ENCODE assay signal across 17 cellular contexts in genomic region chr9:129285382-129285781, GRCh38.
DNase-seq lines count a peak whose midpoint lies in the region; ATAC-seq, FAIRE-seq and TF ChIP-seq lines count a peak whose summit lies in the region.
"Had no signal": no experiment of that assay in that cellular context is flagged by ENCODE, and none has a peak within 500 bp of the region (broad histone marks: within the 10 kb centered on the region; RNA-seq: fewer than 3 reads in every experiment).

No MANE protein-coding gene starts in this region.

- H3K36me3 ChIP-seq in BLaER1 = no peaks in the 10 kb centered on the region
- H3K36me3 ChIP-seq in endodermal cell (ENCODE audit: control insufficient read depth, insufficient read depth, low read length) = no peaks in the 10 kb centered on the region
- H3K36me3 ChIP-seq in sigmoid colon = no peaks in the 10 kb centered on the region
- H3K36me3 ChIP-seq: HAP-1, SJCRH30 had no signal

- DNase-seq in activated CD8-positive, alpha-beta memory T cell treated with anti-CD3 and anti-CD28 coated beads, Interleukin-2, amount 10 ng/mL, durations not matched to agents 7 days and 5 days = peak; percentile 31
- no peak for DNase-seq in activated CD8-positive, alpha-beta memory T cell treated with anti-CD3 and anti-CD28 coated beads for 24 hours
- DNase-seq in endodermal cell (peak; percentile 56), sigmoid colon (peak; percentile 37), NOMO-1 treated with dmso at 0.1 percent for 144 hours (lab: John Stamatoyannopoulos, UW; ENCODE audit: unreplicated experiment) (no peak), RCC 7860 (ENCODE audit: low spot score) (no peak), NCI-H1694 treated with DMSO at 0.1 percent for 48 hours (lab: John Stamatoyannopoulos, UW) (no peak)
- DNase-seq: COR-L47, DMS153, Kasumi-1, NCI-H1930, NCI-H2171 treated with DMSO at 0.1 percent for 48 hours, RPMI8226, SJCRH30 had no signal

- peak overlapping the region; percentile 24 for H3K4me2 ChIP-seq in BLaER1

- H3K4me1 ChIP-seq in BLaER1 (peaks cover 68% of the 10 kb centered on the region), endodermal cell (ENCODE audit: control insufficient read depth, insufficient read depth, low read length) (peaks cover 3% of the 10 kb centered on the region), sigmoid colon (no peaks in the 10 kb centered on the region)
- H3K4me1 ChIP-seq: HAP-1, SJCRH30 had no signal

- 80 to 86% methylated on average over 6 to 7 of the region's 7 CpGs for whole genome bisulfite sequencing in endodermal cell (ENCODE audit: insufficient coverage in 1 of 2, insufficient read length in 1 of 2), 2 experiments
- WGBS in sigmoid colon, 2 donors = 93% methylated on average over 7 of the region's 7 CpGs

- TF ChIP-seq CTCF in endodermal cell (conservative IDR thresholded peaks at IDR 0.05) (no peak), sigmoid colon (IDR thresholded peaks at IDR 0.05) (no peak)

- TF ChIP-seq EP300 in sigmoid colon (IDR thresholded peaks at IDR 0.05) = no peak

- H3K4me1 Mint-ChIP-seq in activated CD8-positive, alpha-beta memory T cell treated with anti-CD3 and anti-CD28 coated beads, Interleukin-2, amount 10 ng/mL, durations not matched to agents 7 days and 5 days = no peaks in the 10 kb centered on the region
- H3K4me1 Mint-ChIP-seq in endodermal cell = peaks cover 15% of the 10 kb centered on the region

- H4K20me1 ChIP-seq in BLaER1 = no peaks in the 10 kb centered on the region

- H3K9ac ChIP-seq in BLaER1 (no peak overlapping the region), endodermal cell (ENCODE audit: extremely low read depth, low read length, poor library complexity, severe bottlenecking) (no peak overlapping the region)

- intact Hi-C loops in sigmoid colon (cut with DNase I) = no loop called here

- no peaks in the 10 kb centered on the region for H3K9me3 Mint-ChIP-seq in activated CD8-positive, alpha-beta memory T cell treated with anti-CD3 and anti-CD28 coated beads, Interleukin-2, amount 10 ng/mL, durations not matched to agents 7 days and 5 days (ENCODE audit: low read depth)
- H3K9me3 Mint-ChIP-seq in endodermal cell = no peaks in the 10 kb centered on the region

- no peak for ATAC-seq in activated CD8-positive, alpha-beta memory T cell treated with anti-CD3 and anti-CD28 coated beads, Interleukin-2, amount 10 ng/mL, durations not matched to agents 7 days and 5 days

- no peak overlapping the region for H3K27ac Mint-ChIP-seq in activated CD8-positive, alpha-beta memory T cell treated with anti-CD3 and anti-CD28 coated beads, Interleukin-2, amount 10 ng/mL, durations not matched to agents 7 days and 5 days
- no peak overlapping the region for H3K27ac Mint-ChIP-seq in endodermal cell

- H3K9me3 ChIP-seq in BLaER1 (no peaks in the 10 kb centered on the region), endodermal cell (ENCODE audit: control insufficient read depth, low read length) (no peaks in the 10 kb centered on the region), sigmoid colon (no peaks in the 10 kb centered on the region)
- H3K9me3 ChIP-seq: HAP-1, SJCRH30 had no signal

- no peak for FAIRE-seq in RCC 7860 (lab: Jason Lieb, UNC)

- no peak overlapping the region for H3K4me3 Mint-ChIP-seq in activated CD8-positive, alpha-beta memory T cell treated with anti-CD3 and anti-CD28 coated beads, Interleukin-2, amount 10 ng/mL, durations not matched to agents 7 days and 5 days
- no peak overlapping the region for H3K4me3 Mint-ChIP-seq in endodermal cell
- H3K4me3 Mint-ChIP-seq: CD14-positive monocyte had no signal

- H3K36me3 Mint-ChIP-seq in activated CD8-positive, alpha-beta memory T cell treated with anti-CD3 and anti-CD28 coated beads, Interleukin-2, amount 10 ng/mL, durations not matched to agents 7 days and 5 days = no peaks in the 10 kb centered on the region
- no peaks in the 10 kb centered on the region for H3K36me3 Mint-ChIP-seq in endodermal cell (ENCODE audit: low read depth)

- H3K27me3 Mint-ChIP-seq in activated CD8-positive, alpha-beta memory T cell treated with anti-CD3 and anti-CD28 coated beads, Interleukin-2, amount 10 ng/mL, durations not matched to agents 7 days and 5 days = peaks cover 2% of the 10 kb centered on the region
- H3K27me3 Mint-ChIP-seq in endodermal cell (ENCODE audit: insufficient read depth) = no peaks in the 10 kb centered on the region

- no peak for TF ChIP-seq POLR2A in sigmoid colon (IDR thresholded peaks at IDR 0.05)

- H3K4me3 ChIP-seq in BLaER1 = no peak overlapping the region
- H3K4me3 ChIP-seq in endodermal cell (ENCODE audit: low read length) = no peak overlapping the region
- no peak overlapping the region for H3K4me3 ChIP-seq in sigmoid colon
- H3K4me3 ChIP-seq: HAP-1, SJCRH30 had no signal

- CTCF ChIA-PET in activated CD8-positive, alpha-beta memory T cell treated with anti-CD3 and anti-CD28 coated beads, Interleukin-2, amount 10 ng/mL, durations not matched to agents 7 days and 5 days (lab: Charles Lee) = no interaction called here

- H3K27ac ChIP-seq in BLaER1 (no peak overlapping the region), endodermal cell (ENCODE audit: low read depth, low read length) (no peak overlapping the region), sigmoid colon (no peak overlapping the region)
- H3K27ac ChIP-seq: SJCRH30 had no signal

- no peaks in the 10 kb centered on the region for H3K27me3 ChIP-seq in BLaER1
- no peaks in the 10 kb centered on the region for H3K27me3 ChIP-seq in endodermal cell (ENCODE audit: control insufficient read depth, insufficient read depth, low read length, poor library complexity, severe bottlenecking)
- no peaks in the 10 kb centered on the region for H3K27me3 ChIP-seq in sigmoid colon

Comparison
In these comparisons a context has a peak if more than half of its experiments do, and no peak if none do; other contexts are left out.
1. DNase-seq: peak in activated CD8-positive, alpha-beta memory T cell treated with anti-CD3 and anti-CD28 coated beads, Interleukin-2, amount 10 ng/mL, durations not matched to agents 7 days and 5 days (single experiment), endodermal cell (single experiment) and sigmoid colon (single experiment); none in activated CD8-positive, alpha-beta memory T cell treated with anti-CD3 and anti-CD28 coated beads for 24 hours (single experiment), NOMO-1 treated with dmso at 0.1 percent for 144 hours (single experiment), RCC 7860 (single experiment) and NCI-H1694 treated with DMSO at 0.1 percent for 48 hours (single experiment).